16 cellular contexts compared by ENCODE assay signal in the genomic region with DNA sequence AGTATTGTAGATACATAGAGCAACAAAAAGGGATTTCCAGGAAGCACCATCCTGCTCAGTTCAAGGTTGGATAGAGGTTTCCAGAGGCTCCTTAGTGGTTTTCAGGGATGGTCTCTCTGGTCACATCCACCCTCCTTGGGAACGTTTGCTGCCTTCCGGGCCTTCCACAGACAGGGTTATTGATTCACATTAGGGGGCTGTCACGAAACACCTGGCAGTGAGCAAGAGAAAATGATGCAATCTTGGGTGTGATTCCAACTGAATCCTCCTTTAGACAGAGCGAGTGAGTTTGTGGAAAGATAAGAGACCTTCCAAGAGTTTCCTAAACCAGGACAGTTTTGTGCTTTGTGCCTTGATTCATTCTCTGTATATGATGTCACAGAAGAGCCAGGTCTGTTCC.
"Had no signal": no experiment of that assay in that cellular context is flagged by ENCODE, and none has a peak within 500 bp of the region (broad histone marks: within the 10 kb centered on the region; RNA-seq: fewer than 3 reads in every experiment).

No MANE protein-coding gene starts in this region.

- H3K36me3 ChIP-seq: ascending aorta had no signal

- H3K9me3 Mint-ChIP-seq: activated naive CD4-positive, alpha-beta T cell treated with anti-CD3 and anti-CD28 coated beads, Interleukin-2, amount 50 U/mL, for 24 hours; effector memory CD8-positive, alpha-beta T cell; nephron had no signal

- H3K9me3 ChIP-seq: ascending aorta, thyroid gland had no signal

- ATAC-seq: effector memory CD8-positive, alpha-beta T cell; T-helper 17 cell had no signal

- H3K27me3 Mint-ChIP-seq: activated naive CD4-positive, alpha-beta T cell treated with anti-CD3 and anti-CD28 coated beads, Interleukin-2, amount 50 U/mL, for 24 hours had no signal

- H3K4me3 ChIP-seq: ascending aorta, thyroid gland had no signal

- H3K27ac Mint-ChIP-seq: activated naive CD4-positive, alpha-beta T cell treated with anti-CD3 and anti-CD28 coated beads, Interleukin-2, amount 50 U/mL, for 24 hours; effector memory CD8-positive, alpha-beta T cell; T-helper 17 cell had no signal

- H3K4me1 ChIP-seq: ascending aorta had no signal

- DNase-seq: activated CD4-positive, CD25-positive, alpha-beta regulatory T cell treated with anti-CD3 and anti-CD28 coated beads, Interleukin-2, amount 50 U/mL, for 72 hours; activated gamma-delta T cell; effector memory CD8-positive, alpha-beta T cell; foreskin melanocyte; midbrain; nucleus accumbens; retina; stimulated activated CD4-positive, alpha-beta T cell treated with anti-CD3 and anti-CD28 coated beads, Interleukin-2, amount 100 ng/mL, for 24 hours; stimulated activated naive CD4-positive, alpha-beta T cell treated with Interleukin-2 at 50 U/mL for 16 hours; T-helper 17 cell; thyroid gland had no signal

- H3K4me3 Mint-ChIP-seq: activated naive CD4-positive, alpha-beta T cell treated with anti-CD3 and anti-CD28 coated beads, Interleukin-2, amount 50 U/mL, for 24 hours; effector memory CD8-positive, alpha-beta T cell; nephron; T-helper 17 cell had no signal

- H3K27ac ChIP-seq: ascending aorta, epithelial cell of prostate, thyroid gland, VCaP had no signal

- H3K27me3 ChIP-seq: ascending aorta, thyroid gland had no signal
